Comparison of ENCODE assay signal across 17 cellular contexts in the genomic region with DNA sequence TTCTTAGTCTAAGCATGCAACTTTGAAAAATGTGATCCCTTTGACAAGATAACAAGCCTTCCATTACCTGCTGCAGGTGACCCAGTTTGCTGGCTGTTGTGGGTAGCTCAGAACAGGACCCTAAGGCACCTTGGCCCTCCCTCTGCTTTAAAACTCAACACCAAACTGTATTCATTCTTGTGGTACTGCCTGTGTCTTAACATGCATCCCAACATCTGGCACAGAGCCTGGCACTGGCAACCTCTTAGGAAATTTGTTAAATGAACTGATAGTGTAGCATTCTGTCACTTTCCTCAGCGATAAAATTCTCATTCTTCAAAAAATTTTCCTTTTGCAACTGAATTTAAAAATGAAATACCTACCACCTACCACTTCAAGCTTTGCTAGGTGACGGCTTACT.
A peak's percentile ranks its signal among the peaks of the same experiment; 100 is the strongest.
DNase-seq lines count a peak whose midpoint lies in the region; ATAC-seq, FAIRE-seq and TF ChIP-seq lines count a peak whose summit lies in the region.
"Had no signal": no experiment of that assay in that cellular context is flagged by ENCODE, and none has a peak within 500 bp of the region (broad histone marks: within the 10 kb centered on the region; RNA-seq: fewer than 3 reads in every experiment).

No MANE protein-coding gene starts in this region.

- no peaks in the 10 kb centered on the region for H3K36me3 Mint-ChIP-seq in activated CD8-positive, alpha-beta T cell treated with anti-CD3 and anti-CD28 coated beads for 36 hours (ENCODE audit: low read depth)
- no peaks in the 10 kb centered on the region for H3K36me3 Mint-ChIP-seq in glutamatergic neuron (ENCODE audit: unreplicated experiment)

- no peak overlapping the region for H3K27ac ChIP-seq in right atrium auricular region
- H3K27ac ChIP-seq in keratinocyte (ENCODE audit: control insufficient read depth, insufficient read depth, low read length): no peak overlapping the region
- H3K27ac ChIP-seq: C4-2B had no signal

- H3K9me3 ChIP-seq in right atrium auricular region (no peaks in the 10 kb centered on the region), keratinocyte (ENCODE audit: control insufficient read depth, low read depth, low read length) (no peaks in the 10 kb centered on the region)

- ATAC-seq in Right ventricle myocardium superior (ENCODE audit: poor library complexity): peak; percentile 38
- ATAC-seq in activated CD8-positive, alpha-beta T cell treated with anti-CD3 and anti-CD28 coated beads for 36 hours: no peak

- no peak overlapping the region for H3K4me3 Mint-ChIP-seq in activated CD8-positive, alpha-beta T cell treated with anti-CD3 and anti-CD28 coated beads for 36 hours
- H3K4me3 Mint-ChIP-seq in glutamatergic neuron (ENCODE audit: unreplicated experiment): no peak overlapping the region

- DNase-seq in Right ventricle myocardium superior (peak; percentile 66), right atrium auricular region (ENCODE audit: low spot score) (no peak), fibroblast of peridontal ligament (ENCODE audit: extremely low read depth) (peak; percentile 21), keratinocyte (ENCODE audit: low read depth, low spot score) (peak; percentile 21), glutamatergic neuron (no peak), SHP77 (lab: John Stamatoyannopoulos, UW) (no peak)
- no peak for DNase-seq in activated CD8-positive, alpha-beta T cell treated with anti-CD3 and anti-CD28 coated beads for 36 hours
- DNase-seq in activated CD8-positive, alpha-beta memory T cell treated with anti-CD3 and anti-CD28 coated beads for 24 hours: no peak
- DNase-seq: DMS153, KG1, NCI-H1105, NCI-H187 treated with DMSO at 0.1 percent for 48 hours, NCI-H446 treated with DMSO at 0.1 percent for 48 hours, NCI-H748 treated with DMSO at 0.1 percent for 48 hours had no signal

- TF ChIP-seq CTCF in right atrium auricular region (IDR thresholded peaks at IDR 0.05) (no peak), keratinocyte (optimal IDR thresholded peaks at IDR 0.05 in 1 of 3, IDR thresholded peaks at IDR 0.05 in 1 of 3, conservative IDR thresholded peaks at IDR 0.05 in 1 of 3; ENCODE audit: extremely low read depth in 1 of 3, insufficient read depth in 2 of 3, low read length in 3 of 3) (no peak), glutamatergic neuron (IDR thresholded peaks at IDR 0.05; ENCODE audit: partially characterized antibody, unreplicated experiment) (no peak)
- no peak for TF ChIP-seq CTCF in activated CD8-positive, alpha-beta T cell treated with anti-CD3 and anti-CD28 coated beads for 36 hours (IDR thresholded peaks at IDR 0.05)

- no peak overlapping the region for H3K9ac ChIP-seq in keratinocyte (ENCODE audit: control insufficient read depth, extremely low read depth, insufficient read depth, low read length)

- no peak overlapping the region for H3K4me2 ChIP-seq in keratinocyte (ENCODE audit: control insufficient read depth, extremely low read depth, insufficient read depth, low read depth, low read length)

- H3K4me3 ChIP-seq in right atrium auricular region: no peak overlapping the region
- no peak overlapping the region for H3K4me3 ChIP-seq in keratinocyte (ENCODE audit: control insufficient read depth in 2 of 3, extremely low read depth in 1 of 3, insufficient read depth in 2 of 3, low read depth in 1 of 3, low read length in 3 of 3)

- H3K36me3 ChIP-seq in right atrium auricular region (no peaks in the 10 kb centered on the region), keratinocyte (ENCODE audit: control insufficient read depth in 2 of 2, extremely low read depth in 1 of 2, insufficient read depth in 2 of 2, low read length in 2 of 2) (no peaks in the 10 kb centered on the region)

- H3K27me3 ChIP-seq in right atrium auricular region: no peaks in the 10 kb centered on the region
- H3K27me3 ChIP-seq in keratinocyte (ENCODE audit: control insufficient read depth, extremely low read depth, insufficient read depth, low read length): no peaks in the 10 kb centered on the region

- dilution Hi-C loops in keratinocyte (cut with MboI; ENCODE audit: extremely low pct_ligation_motif_present, low sequenced_read_pairs): no loop called here

- H3K27me3 Mint-ChIP-seq in activated CD8-positive, alpha-beta T cell treated with anti-CD3 and anti-CD28 coated beads for 36 hours: no peaks in the 10 kb centered on the region
- no peaks in the 10 kb centered on the region for H3K27me3 Mint-ChIP-seq in glutamatergic neuron (ENCODE audit: unreplicated experiment)

- H3K79me2 ChIP-seq in keratinocyte (ENCODE audit: control insufficient read depth, insufficient read depth, low read length): no peaks in the 10 kb centered on the region

- POLR2A ChIA-PET in activated CD8-positive, alpha-beta T cell treated with anti-CD3 and anti-CD28 coated beads for 36 hours (lab: Charles Lee): no interaction called here

- H3K9me3 Mint-ChIP-seq in activated CD8-positive, alpha-beta T cell treated with anti-CD3 and anti-CD28 coated beads for 36 hours: peaks cover 2% of the 10 kb centered on the region
- H3K9me3 Mint-ChIP-seq in glutamatergic neuron (ENCODE audit: unreplicated experiment): no peaks in the 10 kb centered on the region

- peak; percentile 93 for FAIRE-seq in keratinocyte (lab: Jason Lieb, UNC)
- FAIRE-seq: A204.1, H54 had no signal

- H3K4me1 ChIP-seq in right atrium auricular region: no peaks in the 10 kb centered on the region
- peaks cover 23% of the 10 kb centered on the region for H3K4me1 ChIP-seq in keratinocyte (ENCODE audit: control insufficient read depth, extremely low read depth, insufficient read depth, low read length)

- intact Hi-C loops in Right ventricle myocardium superior (cut with DNase I): no loop called here
- intact Hi-C loops in activated CD8-positive, alpha-beta T cell treated with anti-CD3 and anti-CD28 coated beads for 36 hours (cut with micrococcal nuclease): no loop called here

- H3K27ac Mint-ChIP-seq in activated CD8-positive, alpha-beta T cell treated with anti-CD3 and anti-CD28 coated beads for 36 hours: no peak overlapping the region
- H3K27ac Mint-ChIP-seq in glutamatergic neuron (ENCODE audit: unreplicated experiment): no peak overlapping the region

- H3K4me1 Mint-ChIP-seq in activated CD8-positive, alpha-beta T cell treated with anti-CD3 and anti-CD28 coated beads for 36 hours (ENCODE audit: low read depth): no peaks in the 10 kb centered on the region
- peaks cover 3% of the 10 kb centered on the region for H3K4me1 Mint-ChIP-seq in glutamatergic neuron (ENCODE audit: low read depth, unreplicated experiment)

- CTCF ChIA-PET in activated CD8-positive, alpha-beta T cell treated with anti-CD3 and anti-CD28 coated beads for 36 hours (lab: Charles Lee): no interaction called here

- H2AFZ ChIP-seq in keratinocyte (ENCODE audit: control insufficient read depth, low read length): no peak overlapping the region

- H3K9me1 ChIP-seq in keratinocyte (ENCODE audit: control insufficient read depth, extremely low read depth, insufficient read depth, low read length): no peaks in the 10 kb centered on the region

- no peaks in the 10 kb centered on the region for H4K20me1 ChIP-seq in keratinocyte (ENCODE audit: control insufficient read depth, extremely low read depth, insufficient read depth, low read length)

Comparison
In these comparisons a context has a peak if more than half of its experiments do, and no peak if none do; other contexts are left out.
1. DNase-seq: peak in Right ventricle myocardium superior (single experiment), fibroblast of peridontal ligament (single experiment) and keratinocyte (single experiment); none in right atrium auricular region (single experiment), activated CD8-positive, alpha-beta T cell treated with anti-CD3 and anti-CD28 coated beads for 36 hours (single experiment), glutamatergic neuron (single experiment), SHP77 (0 of 2) and activated CD8-positive, alpha-beta memory T cell treated with anti-CD3 and anti-CD28 coated beads for 24 hours (single experiment).